12 cellular contexts compared by ENCODE assay signal in the genomic region with DNA sequence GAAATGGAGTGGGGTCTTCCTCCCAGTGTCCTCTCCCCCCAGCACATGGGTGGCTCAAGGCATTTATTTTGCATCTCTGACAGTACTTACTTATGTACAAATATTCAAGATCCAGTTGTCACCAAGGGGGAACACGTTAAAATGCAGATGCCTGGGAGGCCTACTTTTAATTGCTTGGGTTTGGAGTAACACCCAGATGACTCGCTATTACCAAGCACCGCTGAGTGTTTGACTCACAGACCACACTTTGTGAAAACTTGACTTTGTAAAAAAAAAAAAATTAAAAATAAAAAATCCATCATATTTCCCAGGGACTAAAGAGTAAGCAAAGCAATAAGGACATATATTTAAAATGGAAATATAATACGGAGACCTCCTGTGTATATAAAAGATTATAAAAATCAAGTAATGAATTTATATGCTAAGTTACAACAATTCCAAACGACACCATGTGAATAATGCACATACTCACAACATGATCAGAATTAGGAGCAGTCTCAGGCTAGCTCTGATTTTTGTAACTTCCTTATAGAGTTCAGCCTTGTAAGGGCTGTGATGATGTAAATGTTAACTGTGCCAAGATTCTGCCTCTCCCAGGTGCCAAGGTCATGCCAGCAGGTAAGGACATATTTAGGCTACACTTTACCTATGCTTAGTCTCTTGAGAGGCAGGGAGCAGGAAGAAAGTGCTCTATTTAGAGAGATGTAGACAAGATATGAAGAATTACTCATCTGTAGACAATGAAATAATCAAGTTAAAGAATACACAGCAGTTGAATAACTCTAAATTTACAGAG. TPM values are rescaled to one million over a fixed set of nuclear protein-coding genes. Genes with fewer than 3 reads are reported as not detected.
DNase-seq lines count a peak whose midpoint lies in the region; TF ChIP-seq lines count a peak whose summit lies in the region.
"Had no signal": no experiment of that assay in that cellular context is flagged by ENCODE, and none has a peak within 500 bp of the region (broad histone marks: within the 10 kb centered on the region; RNA-seq: fewer than 3 reads in every experiment).

No MANE protein-coding gene starts in this region.

- H3K36me3 ChIP-seq in esophagus squamous epithelium = no peaks in the 10 kb centered on the region

- no peak for TF ChIP-seq CTCF in esophagus squamous epithelium (IDR thresholded peaks at IDR 0.05)

- peak; percentile 30 for DNase-seq in stimulated activated CD4-positive, alpha-beta T cell treated with anti-CD3 and anti-CD28 coated beads, Interleukin-4, amount 100 ng/mL, for 24 hours
- no peak for DNase-seq in stimulated activated CD4-positive, alpha-beta T cell treated with anti-CD3 and anti-CD28 coated beads, Interleukin-12 subunit alpha, Interleukin-12 subunit beta, amount 100 ng/mL, for 4 hours
- DNase-seq in RPMI7951 (ENCODE audit: low read depth) (peak; percentile 37), iris pigment epithelial cell (ENCODE audit: low read depth) (peak; percentile 26), esophagus squamous epithelium (lab: John Stamatoyannopoulos, UW) (no peak), NCI-H446 (lab: John Stamatoyannopoulos, UW) (no peak), inferior parietal cortex (ENCODE audit: extremely low spot score) (no peak), amygdala (lab: John Stamatoyannopoulos, UW) (no peak)
- DNase-seq: effector memory CD4-positive, alpha-beta T cell; NCI-H187 treated with DMSO at 0.1 percent for 48 hours; OCI-M1 had no signal

- peak overlapping the region in 2 of 4 donors; percentile 20 to 38 for H3K27ac ChIP-seq in esophagus squamous epithelium

- intact Hi-C loops in esophagus squamous epithelium (cut with DNase I) = no loop called here

- H3K4me1 ChIP-seq in esophagus squamous epithelium = peaks cover 0 to 13% (median 3%) of the 10 kb centered on the region in 3 donors

- H3K4me3 ChIP-seq in esophagus squamous epithelium = no peak overlapping the region

- 42 to 54% methylated on average over 5 of the region's 5 CpGs for WGBS in esophagus squamous epithelium, 2 donors

- no peaks in the 10 kb centered on the region for H3K27me3 ChIP-seq in esophagus squamous epithelium

- no peaks in the 10 kb centered on the region for H3K9me3 ChIP-seq in esophagus squamous epithelium

- TF ChIP-seq POLR2A in esophagus squamous epithelium (IDR thresholded peaks at IDR 0.05) = no peak

RNA-seq across cellular contexts. Expression of a gene that starts 53.4 kb away (rescaled TPM):
- not detected in 2 replicates for total RNA-seq in RPMI7951 (2014; rRNA removed; shearing (Covaris generic))
- 1 to 10 TPM in 1 of 4 donors, not detected in 3; 3.4 TPM for total RNA-seq in esophagus squamous epithelium
- total RNA-seq: myocyte had no signal

Comparison
In these comparisons a context has a peak if more than half of its experiments do, and no peak if none do; other contexts are left out.
1. DNase-seq: peak in stimulated activated CD4-positive, alpha-beta T cell treated with anti-CD3 and anti-CD28 coated beads, Interleukin-4, amount 100 ng/mL, for 24 hours (single experiment), RPMI7951 (single experiment) and iris pigment epithelial cell (single experiment); none in stimulated activated CD4-positive, alpha-beta T cell treated with anti-CD3 and anti-CD28 coated beads, Interleukin-12 subunit alpha, Interleukin-12 subunit beta, amount 100 ng/mL, for 4 hours (single experiment), esophagus squamous epithelium (single experiment), NCI-H446 (0 of 2), inferior parietal cortex (single experiment) and amygdala (0 of 56).